17 cellular contexts compared by ENCODE assay signal in genomic region chr17:34118564-34118963, GRCh38.
DNase-seq lines count a peak whose midpoint lies in the region; ATAC-seq, FAIRE-seq and TF ChIP-seq lines count a peak whose summit lies in the region.
"Had no signal": no experiment of that assay in that cellular context is flagged by ENCODE, and none has a peak within 500 bp of the region (broad histone marks: within the 10 kb centered on the region; RNA-seq: fewer than 3 reads in every experiment).

No MANE protein-coding gene starts in this region.

- H3K18ac ChIP-seq in H1 (ENCODE audit: extremely low read depth, low read length) = no peak overlapping the region

- H4K20me1 ChIP-seq in H1 (replicated peaks in 1 of 2; ENCODE audit: control insufficient read depth in 1 of 2, insufficient read depth in 2 of 2, low read length in 2 of 2) = no peaks in the 10 kb centered on the region

- H4K8ac ChIP-seq in H1 (ENCODE audit: extremely low read depth, insufficient read depth, low read length) = peak overlapping the region; percentile 65; the same call in 1 of the 2 replicates

- H2BK12ac ChIP-seq in H1 (ENCODE audit: low read depth, low read length) = no peak overlapping the region

- H3K36me3 ChIP-seq in H1 (ENCODE audit: control insufficient read depth in 2 of 4, insufficient read depth in 4 of 4, low read length in 3 of 4) = no peaks in the 10 kb centered on the region

- FAIRE-seq in H1 (lab: Jason Lieb, UNC) = no peak
- FAIRE-seq: G401.6, GM12891, GM19239, H54 had no signal

- H3K9me3 ChIP-seq in H1 (ENCODE audit: insufficient read depth in 2 of 2, low read depth in 1 of 2, low read length in 1 of 2) = no peaks in the 10 kb centered on the region

- no peaks in the 10 kb centered on the region; the same call in 1 of the 2 replicates for H3K79me1 ChIP-seq in H1 (ENCODE audit: low read depth, low read length)

- TF ChIP-seq POLR2A in H1 (IDR thresholded peaks at IDR 0.05; ENCODE audit: control extremely low read depth in 1 of 2, low read depth in 2 of 2, low read length in 2 of 2) = no peak

- TF ChIP-seq CTCF in H1 (IDR thresholded peaks at IDR 0.05; ENCODE audit: control extremely low read depth in 1 of 3, insufficient read depth in 1 of 3, low read depth in 1 of 3, low read length in 3 of 3) (no peak), foreskin fibroblast (IDR thresholded peaks at IDR 0.05; ENCODE audit: low read depth, low read length) (no peak)

- no peak overlapping the region for H3K23ac ChIP-seq in H1 (ENCODE audit: insufficient read length)

- H3K14ac ChIP-seq in H1 (ENCODE audit: insufficient read length) = no peak overlapping the region

- H3K56ac ChIP-seq in H1 (replicated peaks; ENCODE audit: insufficient read length, low read depth, low read length) = no peak overlapping the region

- no peak overlapping the region for H2BK5ac ChIP-seq in H1 (ENCODE audit: low read depth, low read length)

- intact Hi-C loops in left ventricle myocardium superior (cut with micrococcal nuclease) = no loop called here
- intact Hi-C loops in Right ventricle myocardium inferior (cut with DNase I) = no loop called here

- H2BK20ac ChIP-seq in H1 (ENCODE audit: low read length) = no peak overlapping the region

- no peaks in the 10 kb centered on the region for H3K79me2 ChIP-seq in H1 (ENCODE audit: control insufficient read depth in 1 of 2, insufficient read depth in 2 of 2, low read length in 2 of 2)

- WGBS in H1 (ENCODE audit: extremely low coverage in 1 of 2, insufficient coverage in 1 of 2, insufficient read length in 1 of 2, insufficient replicate concordance in 2 of 2, low coverage in 1 of 2, low lambda C conversion rate in 2 of 2, missing lambda C conversion rate in 1 of 2), 2 experiments = 98% methylated on average over 3 of the region's 3 CpGs; no CpG with 5 or more reads in 1 of the 2 experiments

- H4K91ac ChIP-seq in H1 (replicated peaks; ENCODE audit: insufficient read length, low read length) = no peak overlapping the region

- ATAC-seq in left ventricle myocardium superior (peak; percentile 41), Right ventricle myocardium inferior (no peak), GM21717 (IDR thresholded peaks at IDR 0.05; ENCODE audit: unreplicated experiment) (no peak)

- CTCF ChIA-PET in H1 (lab: Charles Lee; ENCODE audit: partially characterized antibody) = interaction anchor here (0.5 to 2.6 kb wide), 5 partner anchors 9 to 225 kb away, joined by 3 to 19 read pairs (median 4); no protein-coding TSS in a partner anchor

- H2BK15ac ChIP-seq in H1 (ENCODE audit: low read length) = no peak overlapping the region

- no peaks in the 10 kb centered on the region for H3K4me1 ChIP-seq in H1 (replicated peaks in 1 of 4; ENCODE audit: control insufficient read depth in 3 of 4, insufficient read depth in 4 of 4, low read length in 3 of 4)

- POLR2A ChIA-PET in H1 (lab: Charles Lee; ENCODE audit: partially characterized antibody) = no interaction called here

- no peak overlapping the region for H3K9ac ChIP-seq in H1 (replicated peaks in 1 of 4; ENCODE audit: extremely low read depth in 1 of 4, low read depth in 3 of 4, low read length in 3 of 4)

- no peak overlapping the region for H2AK5ac ChIP-seq in H1 (ENCODE audit: low read depth, low read length)

- H2AFZ ChIP-seq in H1 (ENCODE audit: low read length) = no peak overlapping the region

- no peak for TF ChIP-seq RAD21 in H1 (IDR thresholded peaks at IDR 0.05 in 1 of 2, conservative IDR thresholded peaks at IDR 0.05 in 1 of 2; ENCODE audit: low read depth in 2 of 2, low read length in 2 of 2)

- H2BK120ac ChIP-seq in H1 (replicated peaks; ENCODE audit: low read depth, low read length) = no peak overlapping the region

- no peak overlapping the region for H4K5ac ChIP-seq in H1 (ENCODE audit: insufficient read length, low read depth, low read length)

- H3K4me3 ChIP-seq in H1 (ENCODE audit: extremely low read depth in 1 of 4, insufficient read depth in 2 of 4, low read depth in 3 of 4, low read length in 4 of 4) (no peak overlapping the region), foreskin fibroblast (ENCODE audit: low read depth in 1 of 2, low read length in 2 of 2) (no peak overlapping the region)

- no peak overlapping the region for H3K27ac ChIP-seq in H1 (ENCODE audit: low read depth, low read length)
- H3K27ac ChIP-seq: C4-2B had no signal

- no peak overlapping the region for H3K4me2 ChIP-seq in H1 (ENCODE audit: insufficient read depth in 1 of 2, low read depth in 2 of 2, low read length in 2 of 2)

- H3K4ac ChIP-seq in H1 (replicated peaks; ENCODE audit: insufficient read length, low read depth, low read length) = no peak overlapping the region

- H3K27me3 ChIP-seq in H1 (replicated peaks in 1 of 4; ENCODE audit: control insufficient read depth in 3 of 4, extremely low read depth in 1 of 4, insufficient read depth in 3 of 4, low read length in 3 of 4) = no peaks in the 10 kb centered on the region

- no peak for TF ChIP-seq EP300 in H1 (IDR thresholded peaks at IDR 0.05; ENCODE audit: borderline replicate concordance in 1 of 2, low read depth in 2 of 2, low read length in 2 of 2)

- H3K23me2 ChIP-seq in H1 (ENCODE audit: low read depth, low read length) = no peaks in the 10 kb centered on the region

- DNase-seq in left ventricle myocardium superior (no peak), Right ventricle myocardium inferior (ENCODE audit: missing footprints) (no peak), SK-N-DZ (ENCODE audit: low spot score) (peak; percentile 10), H1 (ENCODE audit: low read depth in 1 of 2, low spot score in 2 of 2) (peak in 1 of 2 experiments; percentile 17), islet precursor cell (peak; percentile 29), foreskin fibroblast (no peak), DMS153 (lab: John Stamatoyannopoulos, UW) (no peak)
- DNase-seq: ACHN; CD4-positive, alpha-beta memory T cell; DMS79 treated with DMSO at 0.1 percent for 48 hours; EL had no signal

TF ChIP-seq in H1, 55 proteins besides CTCF, POLR2A, EP300 and RAD21:
- TF ChIP-seq HDAC6 (IDR thresholded peaks at IDR 0.05; ENCODE audit: low read depth, low read length) = no peak
- TF ChIP-seq, protein P1, sequence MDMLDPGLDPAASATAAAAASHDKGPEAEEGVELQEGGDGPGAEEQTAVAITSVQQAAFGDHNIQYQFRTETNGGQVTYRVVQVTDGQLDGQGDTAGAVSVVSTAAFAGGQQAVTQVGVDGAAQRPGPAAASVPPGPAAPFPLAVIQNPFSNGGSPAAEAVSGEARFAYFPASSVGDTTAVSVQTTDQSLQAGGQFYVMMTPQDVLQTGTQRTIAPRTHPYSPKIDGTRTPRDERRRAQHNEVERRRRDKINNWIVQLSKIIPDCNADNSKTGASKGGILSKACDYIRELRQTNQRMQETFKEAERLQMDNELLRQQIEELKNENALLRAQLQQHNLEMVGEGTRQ (IDR thresholded peaks at IDR 0.05; ENCODE audit: low read length) = no peak
- TF ChIP-seq CHD1 (IDR thresholded peaks at IDR 0.05; ENCODE audit: low read depth, low read length) = no peak
- TF ChIP-seq RFX5 (IDR thresholded peaks at IDR 0.05; ENCODE audit: borderline replicate concordance, low read depth, low read length) = no peak
- no peak for TF ChIP-seq BRCA1 (IDR thresholded peaks at IDR 0.05; ENCODE audit: low read depth, low read length)
- TF ChIP-seq SIX5 (IDR thresholded peaks at IDR 0.05; ENCODE audit: low read depth, low read length) = no peak

Comparison
In these comparisons a context has a peak if more than half of its experiments do, and no peak if none do; other contexts are left out.
1. DNase-seq: peak in SK-N-DZ (single experiment) and islet precursor cell (single experiment); none in left ventricle myocardium superior (single experiment), Right ventricle myocardium inferior (single experiment), foreskin fibroblast (0 of 2) and DMS153 (single experiment).